Comparison of ENCODE assay signal across 9 cellular contexts in genomic region chr6:1821188-1822183, GRCh38.
A peak's percentile ranks its signal among the peaks of the same experiment; 100 is the strongest.
DNase-seq lines count a peak whose midpoint lies in the region; ATAC-seq and TF ChIP-seq lines count a peak whose summit lies in the region.
"Had no signal": no experiment of that assay in that cellular context is flagged by ENCODE, and none has a peak within 500 bp of the region (broad histone marks: within the 10 kb centered on the region; RNA-seq: fewer than 3 reads in every experiment).

No MANE protein-coding gene starts in this region.

- no peak for TF ChIP-seq CTCF in astrocyte of the spinal cord (IDR thresholded peaks at IDR 0.05; ENCODE audit: low read depth, low read length)

- H3K36me3 ChIP-seq in mesodermal cell (ENCODE audit: control insufficient read depth, insufficient read depth, low read length): no peaks in the 10 kb centered on the region

- H3K27ac ChIP-seq in mesodermal cell (ENCODE audit: low read depth, low read length, severe bottlenecking): peak overlapping the region; percentile 57

- no peaks in the 10 kb centered on the region for H3K9me3 ChIP-seq in mesodermal cell (ENCODE audit: control insufficient read depth, low read length)

- WGBS in mesodermal cell (ENCODE audit: insufficient coverage in 2 of 2), 2 experiments: 76 to 99% methylated on average over 7 to 11 of the region's 22 CpGs

- no peak for ATAC-seq in GM21825 (IDR thresholded peaks at IDR 0.05; ENCODE audit: unreplicated experiment)

- H3K4me3 ChIP-seq in astrocyte of the spinal cord (ENCODE audit: low read depth, low read length): no peak overlapping the region
- no peak overlapping the region for H3K4me3 ChIP-seq in mesodermal cell (ENCODE audit: extremely low read depth, insufficient read depth, low read length, poor library complexity, severe bottlenecking)

- DNase-seq in COLO668 (lab: John Stamatoyannopoulos, UW; ENCODE audit: unreplicated experiment): peak; percentile 9
- DNase-seq in HS-5 (ENCODE audit: low read depth): peak; percentile 32
- peak; percentile 21 for DNase-seq in astrocyte of the spinal cord (ENCODE audit: low read depth, low spot score)
- no peak for DNase-seq in activated effector memory CD4-positive, alpha-beta T cell treated with Interleukin-2 at 50 U/mL for 16 hours
- DNase-seq in NCI-H2081 treated with DMSO at 0.1 percent for 48 hours (lab: John Stamatoyannopoulos, UW): no peak
- DNase-seq in midbrain (lab: John Stamatoyannopoulos, UW): no peak
- DNase-seq: H7 had no signal

- in situ Hi-C loops in astrocyte of the spinal cord (cut with HindIII; ENCODE audit: low sequenced_read_pairs): no loop called here

- H3K4me1 ChIP-seq in mesodermal cell (ENCODE audit: control insufficient read depth, insufficient read depth, low read length, poor library complexity, severe bottlenecking): peaks cover 9% of the 10 kb centered on the region

Comparison
In these comparisons a context has a peak if more than half of its experiments do, and no peak if none do; other contexts are left out.
1. DNase-seq: peak in COLO668 (single experiment), HS-5 (single experiment) and astrocyte of the spinal cord (single experiment); none in activated effector memory CD4-positive, alpha-beta T cell treated with Interleukin-2 at 50 U/mL for 16 hours (single experiment), NCI-H2081 treated with DMSO at 0.1 percent for 48 hours (single experiment) and midbrain (single experiment).